Comparison of ENCODE assay signal across 8 cellular contexts in genomic region chr11:131674051-131674755, GRCh38.
DNase-seq lines count a peak whose midpoint lies in the region; ATAC-seq lines count a peak whose summit lies in the region.

No MANE protein-coding gene starts in this region.

- H3K27ac ChIP-seq in caudate nucleus (ENCODE audit: low read depth, low read length) (peak overlapping the region; percentile 65), layer of hippocampus (ENCODE audit: low read depth, low read length) (peak overlapping the region; percentile 74)

- ATAC-seq in GM21447 (IDR thresholded peaks at IDR 0.05; ENCODE audit: unreplicated experiment) = peak; percentile 73

- DNase-seq in NCI-H524 (lab: John Stamatoyannopoulos, UW) (peak; percentile 7 to 56), NCI-H524 treated with DMSO at 0.1 percent for 48 hours (lab: John Stamatoyannopoulos, UW) (no peak), HPDE6-E6E7 (ENCODE audit: extremely low spot score) (peak; percentile 27), RPMI8226 (peak; percentile 51), caudate nucleus (lab: John Stamatoyannopoulos, UW) (peak in 60 of 61 donors; percentile 37 to 87 (median 71))
- peak; percentile 14 to 21 for DNase-seq in stimulated activated CD8-positive, alpha-beta memory T cell treated with anti-CD3 and anti-CD28 coated beads, Interleukin-15, amount 100 ng/mL, for 48 hours (ENCODE audit: low read depth in 2 of 2)

- no peaks in the 10 kb centered on the region for H3K27me3 ChIP-seq in layer of hippocampus (ENCODE audit: control insufficient read depth, insufficient read depth, low read length)
